8 cellular contexts compared by ENCODE assay signal in genomic region chr1:198620951-198621824, GRCh38.
DNase-seq lines count a peak whose midpoint lies in the region; ATAC-seq and TF ChIP-seq lines count a peak whose summit lies in the region.

No MANE protein-coding gene starts in this region.

- peak overlapping the region; percentile 82 for H3K4me3 Mint-ChIP-seq in activated naive CD8-positive, alpha-beta T cell treated with anti-CD3 and anti-CD28 coated beads, Interleukin-2, amount 50 U/mL, for 24 hours

- in situ Hi-C loops in brain microvascular endothelial cell (cut with HindIII; ENCODE audit: low pct_ligation_motif_present, low sequenced_read_pairs) = no loop called here

- H3K27me3 ChIP-seq in brain microvascular endothelial cell (replicated peaks) = no peaks in the 10 kb centered on the region

- H3K27ac Mint-ChIP-seq in activated naive CD8-positive, alpha-beta T cell treated with anti-CD3 and anti-CD28 coated beads, Interleukin-2, amount 50 U/mL, for 24 hours = peak overlapping the region; percentile 98

- TF ChIP-seq POLR2A in GM18526 (IDR thresholded peaks at IDR 0.05; ENCODE audit: extremely low read depth, insufficient read length) = peak; percentile 45

- peaks cover 96% of the 10 kb centered on the region for H3K4me1 Mint-ChIP-seq in activated naive CD8-positive, alpha-beta T cell treated with anti-CD3 and anti-CD28 coated beads, Interleukin-2, amount 50 U/mL, for 24 hours

- H3K36me3 ChIP-seq in brain microvascular endothelial cell (replicated peaks) = no peaks in the 10 kb centered on the region

- no peak overlapping the region for H3K27ac ChIP-seq in brain microvascular endothelial cell

- no peak overlapping the region for H3K4me3 ChIP-seq in brain microvascular endothelial cell (ENCODE audit: low read depth, low read length)

- peak; percentile 85 for DNase-seq in SKM-1 treated with dmso at 0.1 percent for 144 hours (lab: John Stamatoyannopoulos, UW; ENCODE audit: unreplicated experiment)
- peak; percentile 71 for DNase-seq in activated naive CD8-positive, alpha-beta T cell treated with anti-CD3 and anti-CD28 coated beads, Interleukin-2, amount 50 U/mL, for 24 hours
- DNase-seq in stimulated activated CD4-positive, alpha-beta T cell treated with anti-CD3 and anti-CD28 coated beads, Interleukin-2, amount 100 ng/mL, for 4 hours (ENCODE audit: low read depth) = peak; percentile 44
- no peak for DNase-seq in SHP77 treated with DMSO at 0.1 percent for 48 hours (lab: John Stamatoyannopoulos, UW)
- no peak for DNase-seq in brain microvascular endothelial cell
- no peak for DNase-seq in superior temporal gyrus (ENCODE audit: extremely low spot score)

- no peaks in the 10 kb centered on the region for H3K27me3 Mint-ChIP-seq in activated naive CD8-positive, alpha-beta T cell treated with anti-CD3 and anti-CD28 coated beads, Interleukin-2, amount 50 U/mL, for 24 hours

- TF ChIP-seq CTCF in brain microvascular endothelial cell (IDR thresholded peaks at IDR 0.05; ENCODE audit: low read depth, low read length, missing control alignments) = no peak

- H3K9me3 Mint-ChIP-seq in activated naive CD8-positive, alpha-beta T cell treated with anti-CD3 and anti-CD28 coated beads, Interleukin-2, amount 50 U/mL, for 24 hours = no peaks in the 10 kb centered on the region

- ATAC-seq in HG02938 (IDR thresholded peaks at IDR 0.05; ENCODE audit: unreplicated experiment) = peak; percentile 62
- peak; percentile 84 for ATAC-seq in activated naive CD8-positive, alpha-beta T cell treated with anti-CD3 and anti-CD28 coated beads, Interleukin-2, amount 50 U/mL, for 24 hours

- H3K36me3 Mint-ChIP-seq in activated naive CD8-positive, alpha-beta T cell treated with anti-CD3 and anti-CD28 coated beads, Interleukin-2, amount 50 U/mL, for 24 hours (ENCODE audit: low read depth) = peaks cover 1% of the 10 kb centered on the region

Comparison
In these comparisons a context has a peak if more than half of its experiments do, and no peak if none do; other contexts are left out.
1. DNase-seq: peak in SKM-1 treated with dmso at 0.1 percent for 144 hours (single experiment), activated naive CD8-positive, alpha-beta T cell treated with anti-CD3 and anti-CD28 coated beads, Interleukin-2, amount 50 U/mL, for 24 hours (single experiment) and stimulated activated CD4-positive, alpha-beta T cell treated with anti-CD3 and anti-CD28 coated beads, Interleukin-2, amount 100 ng/mL, for 4 hours (single experiment); none in SHP77 treated with DMSO at 0.1 percent for 48 hours (single experiment), brain microvascular endothelial cell (single experiment) and superior temporal gyrus (single experiment).